In genomic region chr14:77646907-77647306, GRCh38 we compare ENCODE assay signal across 26 cellular contexts.
"Had no signal": no experiment of that assay in that cellular context is flagged by ENCODE, and none has a peak within 500 bp of the region (broad histone marks: within the 10 kb centered on the region; RNA-seq: fewer than 3 reads in every experiment).

No MANE protein-coding gene starts in this region.

- H3K4me2 ChIP-seq: neural progenitor cell had no signal

- H3K4me3 ChIP-seq: neural progenitor cell, ovary, psoas muscle, suprapubic skin, testis, tibial artery, transverse colon, upper lobe of left lung, vagina had no signal

- H3K9ac ChIP-seq: neural progenitor cell, parathyroid adenoma had no signal

- DNase-seq: naive thymus-derived CD4-positive, alpha-beta T cell; natural killer cell; occipital lobe; ovary; posterior cingulate gyrus; psoas muscle; right cardiac atrium; small intestine; stimulated activated CD4-positive, alpha-beta T cell treated with anti-CD3 and anti-CD28 coated beads, Interleukin-15, amount 100 ng/mL, for 24 hours; stimulated activated CD4-positive, alpha-beta T cell treated with anti-CD3 and anti-CD28 coated beads, Interleukin-2, amount 100 ng/mL, for 24 hours; stimulated activated CD4-positive, alpha-beta T cell treated with anti-CD3 and anti-CD28 coated beads, Interleukin-2, amount 100 ng/mL, for 48 hours; stimulated activated CD4-positive, alpha-beta T cell treated with anti-CD3 and anti-CD28 coated beads, Interleukin-4, amount 100 ng/mL, for 24 hours; stimulated activated naive B cell treated with anti-CD40 and anti-IgM and Interleukin-4, amounts not matched to agents 10 μg/mL and 1 μg/mL and 100 μg/mL, for 72 hours; stimulated activated naive CD4-positive, alpha-beta T cell treated with Interleukin-2 at 50 U/mL for 16 hours; substantia nigra; testis; tibial artery; transverse colon; upper lobe of left lung had no signal

- H3K27ac ChIP-seq: neural progenitor cell, ovary, parathyroid adenoma, psoas muscle, suprapubic skin, testis, tibial artery, transverse colon, upper lobe of left lung, vagina had no signal

- FAIRE-seq: small intestine, urothelium cell line had no signal

- H3K4me1 ChIP-seq: neural progenitor cell, parathyroid adenoma, vagina had no signal

- H2AFZ ChIP-seq: neural progenitor cell, parathyroid adenoma had no signal

- ATAC-seq: naive thymus-derived CD4-positive, alpha-beta T cell; natural killer cell; psoas muscle; right cardiac atrium; sciatic nerve; stimulated activated effector memory CD8-positive, alpha-beta T cell treated with anti-CD3 and anti-CD28 coated beads, Interleukin-12 subunit alpha, Interleukin-12 subunit beta, amount 100 ng/mL, for 72 hours; stimulated activated naive B cell treated with anti-CD40 and anti-IgM and Interleukin-4, amounts not matched to agents 10 μg/mL and 1 μg/mL and 100 μg/mL, for 72 hours had no signal

- H3K36me3 ChIP-seq: neural progenitor cell, ovary, suprapubic skin, tibial artery, transverse colon, upper lobe of left lung, vagina had no signal

- H3K27me3 ChIP-seq: neural progenitor cell, ovary, suprapubic skin, testis, tibial artery, transverse colon, upper lobe of left lung, vagina had no signal

- H3K9me3 ChIP-seq: ovary, psoas muscle, suprapubic skin, testis, tibial artery, transverse colon, upper lobe of left lung, vagina had no signal

- H3K79me2 ChIP-seq: parathyroid adenoma had no signal
